In genomic region chr6:108875161-108875555, GRCh38 we compare ENCODE assay signal across 9 cellular contexts. TPM values are rescaled to one million over a fixed set of nuclear protein-coding genes. Genes with fewer than 3 reads are reported as not detected.
DNase-seq lines count a peak whose midpoint lies in the region; ATAC-seq and TF ChIP-seq lines count a peak whose summit lies in the region.
"Had no signal": no experiment of that assay in that cellular context is flagged by ENCODE, and none has a peak within 500 bp of the region (broad histone marks: within the 10 kb centered on the region; RNA-seq: fewer than 3 reads in every experiment).

No MANE protein-coding gene starts in this region.

- no peaks in the 10 kb centered on the region for H3K36me3 ChIP-seq in smooth muscle cell (ENCODE audit: low read depth)

- H4K20me1 ChIP-seq in smooth muscle cell (ENCODE audit: low read depth), result no peaks in the 10 kb centered on the region

- H3K4me2 ChIP-seq in smooth muscle cell, result peak overlapping the region; percentile 69

- peaks cover 16% of the 10 kb centered on the region for H3K4me1 ChIP-seq in smooth muscle cell (ENCODE audit: low read depth)

- H3K27me3 Mint-ChIP-seq in activated CD4-positive, alpha-beta memory T cell treated with anti-CD3 and anti-CD28 coated beads, Interleukin-2, amount 10 ng/mL, durations not matched to agents 7 days and 5 days, result peaks cover 8% of the 10 kb centered on the region

- H3K27ac ChIP-seq in smooth muscle cell (ENCODE audit: low read depth), result no peak overlapping the region

- no peak overlapping the region for H3K9ac ChIP-seq in smooth muscle cell (ENCODE audit: low read depth)

- H3K36me3 Mint-ChIP-seq in activated CD4-positive, alpha-beta memory T cell treated with anti-CD3 and anti-CD28 coated beads, Interleukin-2, amount 10 ng/mL, durations not matched to agents 7 days and 5 days (ENCODE audit: low read depth), result peaks cover 82% of the 10 kb centered on the region

- peak; percentile 28 for DNase-seq in activated CD4-positive, alpha-beta memory T cell treated with anti-CD3 and anti-CD28 coated beads, Interleukin-2, amount 10 ng/mL, durations not matched to agents 7 days and 5 days
- DNase-seq in smooth muscle cell (lab: John Stamatoyannopoulos, UW; ENCODE audit: unreplicated experiment), result no peak
- DNase-seq in RKO (ENCODE audit: low spot score), result no peak
- DNase-seq in OCI-M1 (lab: John Stamatoyannopoulos, UW), result no peak
- no peak for DNase-seq in MV-4-11 (lab: John Stamatoyannopoulos, UW)
- DNase-seq in C1 segment of cervical spinal cord (lab: John Stamatoyannopoulos, UW), result no peak

- H3K4me3 Mint-ChIP-seq in activated CD4-positive, alpha-beta memory T cell treated with anti-CD3 and anti-CD28 coated beads, Interleukin-2, amount 10 ng/mL, durations not matched to agents 7 days and 5 days, result peak overlapping the region; percentile 75

- no peaks in the 10 kb centered on the region for H3K27me3 ChIP-seq in smooth muscle cell (ENCODE audit: low read depth)

- no peak overlapping the region for H2AFZ ChIP-seq in smooth muscle cell (ENCODE audit: low read depth)

- H3K9me3 Mint-ChIP-seq in activated CD4-positive, alpha-beta memory T cell treated with anti-CD3 and anti-CD28 coated beads, Interleukin-2, amount 10 ng/mL, durations not matched to agents 7 days and 5 days, result peaks cover 12% of the 10 kb centered on the region

- POLR2A ChIA-PET in activated CD4-positive, alpha-beta memory T cell treated with anti-CD3 and anti-CD28 coated beads, Interleukin-2, amount 10 ng/mL, durations not matched to agents 7 days and 5 days (lab: Charles Lee), result interaction anchor here (0.7 to 2.9 kb wide), 15 partner anchors 9 to 318 kb away, joined by 3 to 50 read pairs (median 4); partner anchors contain the start of genes ARMC2, CEP57L1 and SESN1

- peak overlapping the region; percentile 100 for H3K27ac Mint-ChIP-seq in activated CD4-positive, alpha-beta memory T cell treated with anti-CD3 and anti-CD28 coated beads, Interleukin-2, amount 10 ng/mL, durations not matched to agents 7 days and 5 days

- H3F3A ChIP-seq in smooth muscle cell (ENCODE audit: low read depth), result no peaks in the 10 kb centered on the region

- ATAC-seq in GM19035 (IDR thresholded peaks at IDR 0.05; ENCODE audit: unreplicated experiment) (peak; percentile 49), HG02759 (IDR thresholded peaks at IDR 0.05; ENCODE audit: unreplicated experiment) (peak; percentile 35)
- ATAC-seq: SK-N-SH treated with all-trans-retinoic acid at 6 μM for 48 hours had no signal

- TF ChIP-seq CTCF in smooth muscle cell (IDR thresholded peaks at IDR 0.05; ENCODE audit: borderline replicate concordance, insufficient read depth, poor library complexity, severe bottlenecking), result no peak

- no peaks in the 10 kb centered on the region for H3K79me2 ChIP-seq in smooth muscle cell (ENCODE audit: low read depth)

- no peak overlapping the region for H3K4me3 ChIP-seq in smooth muscle cell

- CTCF ChIA-PET in activated CD4-positive, alpha-beta memory T cell treated with anti-CD3 and anti-CD28 coated beads, Interleukin-2, amount 10 ng/mL, durations not matched to agents 7 days and 5 days (lab: Charles Lee), result interaction anchor here (0.6 to 5.9 kb wide), 10 partner anchors 7 to 198 kb away, joined by 3 to 32 read pairs (median 6); partner anchors contain the start of gene ARMC2

- no peaks in the 10 kb centered on the region for H3K9me3 ChIP-seq in smooth muscle cell (replicated peaks; ENCODE audit: low read depth)

- peaks cover 71% of the 10 kb centered on the region for H3K4me1 Mint-ChIP-seq in activated CD4-positive, alpha-beta memory T cell treated with anti-CD3 and anti-CD28 coated beads, Interleukin-2, amount 10 ng/mL, durations not matched to agents 7 days and 5 days

RNA-seq across cellular contexts. Expression of gene ARMC2, which starts 26.9 kb away (rescaled TPM):
- total RNA-seq in activated CD4-positive, alpha-beta memory T cell treated with anti-CD3 and anti-CD28 coated beads, Interleukin-2, amount 10 ng/mL, durations not matched to agents 7 days and 5 days, result 10 to 100 TPM; 12.2 to 13.6 TPM
- 2.0 and 4.6 TPM in 2 replicates for total RNA-seq in smooth muscle cell
- 2.5 and 2.6 TPM in 2 replicates for polyA plus RNA-seq in smooth muscle cell
